In genomic region chr12:124418156-124418555, GRCh38 we compare ENCODE assay signal across 1 cellular context.
TF ChIP-seq lines count a peak whose summit lies in the region.

No MANE protein-coding gene starts in this region.

TF ChIP-seq in GM23338, 12 proteins besides CTCF, POLR2A, EP300 and RAD21 (continued from another document):
- TF ChIP-seq ZNF462 (CRISPR knock-in tag; IDR thresholded peaks at IDR 0.05) (no peak), REST (IDR thresholded peaks at IDR 0.05; ENCODE audit: unreplicated experiment) (no peak), ZNF331 (CRISPR knock-in tag; IDR thresholded peaks at IDR 0.05; ENCODE audit: low read depth) (no peak), EZH2 (IDR thresholded peaks at IDR 0.05; ENCODE audit: low read depth, unreplicated experiment) (no peak)
